ENCODE assay signal across 17 cellular contexts in genomic region chr2:118386636-118387302, GRCh38.
DNase-seq lines count a peak whose midpoint lies in the region; ATAC-seq, FAIRE-seq and TF ChIP-seq lines count a peak whose summit lies in the region.
"Had no signal": no experiment of that assay in that cellular context is flagged by ENCODE, and none has a peak within 500 bp of the region (broad histone marks: within the 10 kb centered on the region; RNA-seq: fewer than 3 reads in every experiment).

No MANE protein-coding gene starts in this region.

- FAIRE-seq in astrocyte (lab: Jason Lieb, UNC), result peak; percentile 84
- FAIRE-seq: HTR-8/SVneo had no signal

- H3K9ac ChIP-seq in astrocyte (ENCODE audit: low read length), result peak overlapping the region; percentile 36

- peak overlapping the region; percentile 71 for H3K27ac ChIP-seq in astrocyte (ENCODE audit: low read depth, low read length)
- H3K27ac ChIP-seq: cardiac muscle cell, right atrium auricular region, testis had no signal

- peak overlapping the region; percentile 29 for H2AFZ ChIP-seq in astrocyte (ENCODE audit: low read depth, low read length)

- TF ChIP-seq CTCF in HFF-Myc (IDR thresholded peaks at IDR 0.05; ENCODE audit: low read depth, low read length, missing control alignments) (no peak), astrocyte (IDR thresholded peaks at IDR 0.05; ENCODE audit: insufficient read depth, low read depth, low read length) (no peak)
- TF ChIP-seq CTCF in activated CD8-positive, alpha-beta T cell treated with anti-CD3 and anti-CD28 coated beads for 36 hours (IDR thresholded peaks at IDR 0.05), result no peak

- H3K27ac Mint-ChIP-seq in astrocyte (ENCODE audit: unreplicated experiment), result peak overlapping the region; percentile 69
- H3K27ac Mint-ChIP-seq in activated CD8-positive, alpha-beta T cell treated with anti-CD3 and anti-CD28 coated beads for 36 hours, result no peak overlapping the region
- H3K27ac Mint-ChIP-seq: WTC11 had no signal

- H3K4me2 ChIP-seq in astrocyte (ENCODE audit: low read length), result peak overlapping the region; percentile 47

- H3K4me1 Mint-ChIP-seq in astrocyte (ENCODE audit: low read depth, unreplicated experiment), result peaks cover 23% of the 10 kb centered on the region
- H3K4me1 Mint-ChIP-seq in activated CD8-positive, alpha-beta T cell treated with anti-CD3 and anti-CD28 coated beads for 36 hours (ENCODE audit: low read depth), result no peaks in the 10 kb centered on the region
- H3K4me1 Mint-ChIP-seq: WTC11 had no signal

- POLR2A ChIA-PET in activated CD8-positive, alpha-beta T cell treated with anti-CD3 and anti-CD28 coated beads for 36 hours (lab: Charles Lee), result no interaction called here

- CTCF ChIA-PET in activated CD8-positive, alpha-beta T cell treated with anti-CD3 and anti-CD28 coated beads for 36 hours (lab: Charles Lee), result no interaction called here

- no peak overlapping the region for H3K4me3 Mint-ChIP-seq in astrocyte (ENCODE audit: unreplicated experiment)
- no peak overlapping the region for H3K4me3 Mint-ChIP-seq in activated CD8-positive, alpha-beta T cell treated with anti-CD3 and anti-CD28 coated beads for 36 hours
- H3K4me3 Mint-ChIP-seq: WTC11 had no signal

- DNase-seq in A172 (ENCODE audit: low spot score) (peak; percentile 72), HFF-Myc (ENCODE audit: extremely low read depth, low read depth) (peak; percentile 78), astrocyte (ENCODE audit: low read depth) (peak; percentile 68), kidney tubule cell (ENCODE audit: low spot score) (peak; percentile 90), T1000 (lab: John Stamatoyannopoulos, UW) (no peak)
- no peak for DNase-seq in activated CD8-positive, alpha-beta T cell treated with anti-CD3 and anti-CD28 coated beads for 36 hours
- DNase-seq: AML-193, NCI-H1105 treated with DMSO at 0.1 percent for 48 hours, NCI-H510A, testis had no signal

- no peaks in the 10 kb centered on the region for H4K20me1 ChIP-seq in astrocyte (ENCODE audit: insufficient read depth, low read length)

- no peaks in the 10 kb centered on the region for H3K79me2 ChIP-seq in astrocyte (ENCODE audit: insufficient read depth, low read length)

- H3K27me3 ChIP-seq in astrocyte (ENCODE audit: insufficient read depth, low read length), result no peaks in the 10 kb centered on the region
- H3K27me3 ChIP-seq: cardiac muscle cell, right atrium auricular region, testis had no signal

- intact Hi-C loops in activated CD8-positive, alpha-beta T cell treated with anti-CD3 and anti-CD28 coated beads for 36 hours (cut with micrococcal nuclease), result no loop called here

- H3K27me3 Mint-ChIP-seq in astrocyte (ENCODE audit: low read depth, unreplicated experiment), result peaks cover 2% of the 10 kb centered on the region
- H3K27me3 Mint-ChIP-seq in activated CD8-positive, alpha-beta T cell treated with anti-CD3 and anti-CD28 coated beads for 36 hours, result peaks cover 6% of the 10 kb centered on the region

- no peak overlapping the region for H3K4me3 ChIP-seq in HFF-Myc (replicated peaks; ENCODE audit: low read depth, low read length)
- H3K4me3 ChIP-seq in astrocyte (ENCODE audit: insufficient read depth, low read depth, low read length), result no peak overlapping the region
- H3K4me3 ChIP-seq: cardiac muscle cell, right atrium auricular region, testis had no signal

- H3K36me3 ChIP-seq in astrocyte (ENCODE audit: insufficient read depth, low read length), result no peaks in the 10 kb centered on the region
- H3K36me3 ChIP-seq: cardiac muscle cell, right atrium auricular region had no signal

- H3K9me3 Mint-ChIP-seq in astrocyte (ENCODE audit: unreplicated experiment), result peaks cover 15% of the 10 kb centered on the region
- no peaks in the 10 kb centered on the region for H3K9me3 Mint-ChIP-seq in activated CD8-positive, alpha-beta T cell treated with anti-CD3 and anti-CD28 coated beads for 36 hours

- no peaks in the 10 kb centered on the region for H3K9me3 ChIP-seq in astrocyte (ENCODE audit: insufficient read depth, low read depth, low read length)
- H3K9me3 ChIP-seq: right atrium auricular region, testis had no signal

- ATAC-seq in activated CD8-positive, alpha-beta T cell treated with anti-CD3 and anti-CD28 coated beads for 36 hours, result no peak
- ATAC-seq in HG02840 (IDR thresholded peaks at IDR 0.05; ENCODE audit: low FRiP score, unreplicated experiment) (no peak), HG02610 (IDR thresholded peaks at IDR 0.05; ENCODE audit: unreplicated experiment) (no peak)
- ATAC-seq: Right ventricle myocardium inferior, WTC11 had no signal

- no peaks in the 10 kb centered on the region for H3K36me3 Mint-ChIP-seq in astrocyte (ENCODE audit: low read depth, unreplicated experiment)
- no peaks in the 10 kb centered on the region for H3K36me3 Mint-ChIP-seq in activated CD8-positive, alpha-beta T cell treated with anti-CD3 and anti-CD28 coated beads for 36 hours (ENCODE audit: low read depth)

- peaks cover 22% of the 10 kb centered on the region for H3K4me1 ChIP-seq in astrocyte (ENCODE audit: insufficient read depth, low read length)
- H3K4me1 ChIP-seq: right atrium auricular region, testis had no signal

Comparison
In these comparisons a context has a peak if more than half of its experiments do, and no peak if none do; other contexts are left out.
1. DNase-seq: peak in A172 (single experiment), HFF-Myc (single experiment), astrocyte (single experiment) and kidney tubule cell (single experiment); none in activated CD8-positive, alpha-beta T cell treated with anti-CD3 and anti-CD28 coated beads for 36 hours (single experiment) and T1000 (single experiment).